ENCODE assay signal across 22 cellular contexts in genomic region chr3:73415118-73415517, GRCh38.
A peak's percentile ranks its signal among the peaks of the same experiment; 100 is the strongest.
DNase-seq lines count a peak whose midpoint lies in the region; ATAC-seq, FAIRE-seq and TF ChIP-seq lines count a peak whose summit lies in the region.
"Had no signal": no experiment of that assay in that cellular context is flagged by ENCODE, and none has a peak within 500 bp of the region (broad histone marks: within the 10 kb centered on the region; RNA-seq: fewer than 3 reads in every experiment).

No MANE protein-coding gene starts in this region.

- H4K5ac ChIP-seq in H1 (ENCODE audit: insufficient read length, low read depth, low read length) = no peak overlapping the region

- H3K27ac Mint-ChIP-seq in WTC11 = no peak overlapping the region
- H3K27ac Mint-ChIP-seq: CD4-positive, CD25-positive, alpha-beta regulatory T cell; CD8-positive, alpha-beta memory T cell had no signal

- H3K79me1 ChIP-seq in H1 (ENCODE audit: low read depth, low read length) = no peaks in the 10 kb centered on the region

- H3K9me3 ChIP-seq in H1 (ENCODE audit: insufficient read depth in 2 of 2, low read depth in 1 of 2, low read length in 1 of 2) (no peaks in the 10 kb centered on the region), stomach smooth muscle (ENCODE audit: control insufficient read depth in 2 of 2, low read length in 2 of 2) (no peaks in the 10 kb centered on the region)
- H3K9me3 ChIP-seq: BE2C, BLaER1 had no signal

- no peak overlapping the region for H3K23ac ChIP-seq in H1 (ENCODE audit: insufficient read length)

- no peak overlapping the region for H3K56ac ChIP-seq in H1 (replicated peaks; ENCODE audit: insufficient read length, low read depth, low read length)

- WGBS in H1 (ENCODE audit: extremely low coverage in 1 of 2, insufficient coverage in 1 of 2, insufficient read length in 1 of 2, insufficient replicate concordance in 2 of 2, low coverage in 1 of 2, low lambda C conversion rate in 2 of 2, missing lambda C conversion rate in 1 of 2), 2 experiments = 96% methylated on average over 2 of the region's 2 CpGs; no CpG with 5 or more reads in 1 of the 2 experiments

- no peak overlapping the region; the same call in 1 of the 2 replicates for H2BK12ac ChIP-seq in H1 (ENCODE audit: low read depth, low read length)

- no peak overlapping the region for H2AK5ac ChIP-seq in H1 (ENCODE audit: low read depth, low read length)

- H3K27me3 ChIP-seq in H1 (replicated peaks in 1 of 4; ENCODE audit: control insufficient read depth in 3 of 4, extremely low read depth in 1 of 4, insufficient read depth in 3 of 4, low read length in 3 of 4) (no peaks in the 10 kb centered on the region), stomach smooth muscle (ENCODE audit: control insufficient read depth in 1 of 2, insufficient read depth in 2 of 2, low read length in 2 of 2) (no peaks in the 10 kb centered on the region)
- H3K27me3 ChIP-seq: BE2C, BLaER1 had no signal

- no peak overlapping the region for H4K91ac ChIP-seq in H1 (replicated peaks; ENCODE audit: insufficient read length, low read length)

- H4K20me1 ChIP-seq in H1 (replicated peaks in 1 of 2; ENCODE audit: control insufficient read depth in 1 of 2, insufficient read depth in 2 of 2, low read length in 2 of 2) = peaks cover 2 to 4% of the 10 kb centered on the region in 2 experiments
- H4K20me1 ChIP-seq: BLaER1 had no signal

- no peak for TF ChIP-seq CTCF in WTC11 (IDR thresholded peaks at IDR 0.05)
- no peak for TF ChIP-seq CTCF in H1 (IDR thresholded peaks at IDR 0.05; ENCODE audit: control extremely low read depth in 1 of 3, insufficient read depth in 1 of 3, low read depth in 1 of 3, low read length in 3 of 3)
- TF ChIP-seq CTCF in D721Med (IDR thresholded peaks at IDR 0.05; ENCODE audit: insufficient read depth, missing control alignments) = no peak

- no peak overlapping the region for H2AFZ ChIP-seq in H1 (ENCODE audit: low read length)

- no peak overlapping the region for H2BK120ac ChIP-seq in H1 (replicated peaks; ENCODE audit: low read depth, low read length)

- CTCF ChIA-PET in WTC11 (lab: Charles Lee) = interaction anchor here (2.3 kb wide), 1 partner anchor 223 kb away, joined by 5 read pairs; no protein-coding TSS in a partner anchor
- CTCF ChIA-PET in H1 (lab: Charles Lee; ENCODE audit: partially characterized antibody) = interaction anchor here (0.6 to 1.4 kb wide), 2 partner anchors 17 to 1486 kb away, joined by 3 to 4 read pairs; no protein-coding TSS in a partner anchor

- H3K4me3 ChIP-seq in H1 (ENCODE audit: extremely low read depth in 1 of 4, insufficient read depth in 2 of 4, low read depth in 3 of 4, low read length in 4 of 4) (no peak overlapping the region), stomach smooth muscle (ENCODE audit: low read length in 2 of 2) (no peak overlapping the region)
- H3K4me3 ChIP-seq: BLaER1 had no signal

- H3K36me3 ChIP-seq in H1 (ENCODE audit: control insufficient read depth in 2 of 4, insufficient read depth in 4 of 4, low read length in 3 of 4) (no peaks in the 10 kb centered on the region), stomach smooth muscle (ENCODE audit: control insufficient read depth in 2 of 2, insufficient read depth in 2 of 2, low read length in 2 of 2) (no peaks in the 10 kb centered on the region)
- H3K36me3 ChIP-seq: BE2C, BLaER1 had no signal

- no peaks in the 10 kb centered on the region for H3K79me2 ChIP-seq in H1 (ENCODE audit: control insufficient read depth in 1 of 2, insufficient read depth in 2 of 2, low read length in 2 of 2)

- H4K8ac ChIP-seq in H1 (ENCODE audit: extremely low read depth, insufficient read depth, low read length) = no peak overlapping the region

- H2BK5ac ChIP-seq in H1 (ENCODE audit: low read depth, low read length) = no peak overlapping the region

- H3K9ac ChIP-seq in H1 (replicated peaks in 1 of 4; ENCODE audit: extremely low read depth in 1 of 4, low read depth in 3 of 4, low read length in 3 of 4) (no peak overlapping the region), stomach smooth muscle (ENCODE audit: low read length in 2 of 2) (no peak overlapping the region)
- H3K9ac ChIP-seq: BLaER1 had no signal

- no peaks in the 10 kb centered on the region for H3K27me3 Mint-ChIP-seq in WTC11 (ENCODE audit: low read depth)
- H3K27me3 Mint-ChIP-seq: CD4-positive, alpha-beta memory T cell had no signal

- no peak overlapping the region for H2BK20ac ChIP-seq in H1 (ENCODE audit: low read length)

- H3K27ac ChIP-seq in H1 (ENCODE audit: low read depth, low read length) (no peak overlapping the region), stomach smooth muscle (ENCODE audit: low read length) (peak overlapping the region; percentile 26)
- H3K27ac ChIP-seq: BLaER1 had no signal

- no peak overlapping the region for H2BK15ac ChIP-seq in H1 (ENCODE audit: low read length)

- H3K36me3 Mint-ChIP-seq in WTC11 = no peaks in the 10 kb centered on the region; the same call in 1 of the 2 replicates
- H3K36me3 Mint-ChIP-seq: CD14-positive monocyte; CD4-positive, CD25-positive, alpha-beta regulatory T cell; CD8-positive, alpha-beta memory T cell had no signal

- FAIRE-seq in H1 (lab: Jason Lieb, UNC) = no peak
- FAIRE-seq in D721Med (lab: Jason Lieb, UNC) = no peak
- FAIRE-seq: A204.1, G401.6, GM12891, GM19239 had no signal

- H3K14ac ChIP-seq in H1 (ENCODE audit: insufficient read length) = no peak overlapping the region

- no peaks in the 10 kb centered on the region for H3K23me2 ChIP-seq in H1 (ENCODE audit: low read depth, low read length)

- peaks cover 23% of the 10 kb centered on the region for H3K4me1 Mint-ChIP-seq in WTC11
- H3K4me1 Mint-ChIP-seq: CD14-positive monocyte; CD4-positive, alpha-beta memory T cell; CD4-positive, CD25-positive, alpha-beta regulatory T cell; CD8-positive, alpha-beta memory T cell had no signal

- DNase-seq in WTC11 (ENCODE audit: low spot score) = no peak
- DNase-seq in H1 (ENCODE audit: low read depth in 1 of 2, low spot score in 2 of 2) = no peak
- DNase-seq in stimulated activated CD4-positive, alpha-beta T cell treated with anti-CD3 and anti-CD28 coated beads, Interleukin-4, amount 100 ng/mL, for 24 hours = no peak
- no peak for DNase-seq in HPDE6-E6E7 (ENCODE audit: extremely low spot score)
- DNase-seq in D721Med (ENCODE audit: insufficient read length, low spot score) = no peak
- DNase-seq: 8988T; ACHN; BE2C; C1 segment of cervical spinal cord; CD4-positive, alpha-beta memory T cell; CD4-positive, CD25-positive, alpha-beta regulatory T cell; CD8-positive, alpha-beta memory T cell; COR-L47; DMS79 treated with DMSO at 0.1 percent for 48 hours; GF-D8 had no signal

- TF ChIP-seq EP300 in H1 (IDR thresholded peaks at IDR 0.05; ENCODE audit: borderline replicate concordance in 1 of 2, low read depth in 2 of 2, low read length in 2 of 2) = no peak

- no peak for TF ChIP-seq POLR2A in H1 (IDR thresholded peaks at IDR 0.05; ENCODE audit: control extremely low read depth in 1 of 2, low read depth in 2 of 2, low read length in 2 of 2)

- POLR2A ChIA-PET in WTC11 (lab: Charles Lee) = no interaction called here
- POLR2A ChIA-PET in H1 (lab: Charles Lee; ENCODE audit: partially characterized antibody) = no interaction called here

- no peak overlapping the region for H3K18ac ChIP-seq in H1 (ENCODE audit: extremely low read depth, low read length)

- no peak overlapping the region for H3K4me2 ChIP-seq in H1 (ENCODE audit: insufficient read depth in 1 of 2, low read depth in 2 of 2, low read length in 2 of 2)
- H3K4me2 ChIP-seq: BLaER1 had no signal

- no peaks in the 10 kb centered on the region; a peak in 2 of 7 replicates for H3K4me1 ChIP-seq in H1 (replicated peaks in 1 of 4; ENCODE audit: control insufficient read depth in 3 of 4, insufficient read depth in 4 of 4, low read length in 3 of 4)
- H3K4me1 ChIP-seq in stomach smooth muscle (ENCODE audit: control insufficient read depth, insufficient read depth, low read length) = peaks cover 68% of the 10 kb centered on the region
- H3K4me1 ChIP-seq: BE2C, BLaER1 had no signal

- TF ChIP-seq RAD21 in H1 (IDR thresholded peaks at IDR 0.05 in 1 of 2, conservative IDR thresholded peaks at IDR 0.05 in 1 of 2; ENCODE audit: low read depth in 2 of 2, low read length in 2 of 2) = no peak

- H3K9me3 Mint-ChIP-seq in WTC11 = peaks cover 4% of the 10 kb centered on the region

- no peak overlapping the region for H3K4ac ChIP-seq in H1 (replicated peaks; ENCODE audit: insufficient read length, low read depth, low read length)

- no peak for ATAC-seq in WTC11

- H3K4me3 Mint-ChIP-seq in WTC11 = no peak overlapping the region
- H3K4me3 Mint-ChIP-seq: CD14-positive monocyte; CD4-positive, alpha-beta memory T cell; CD4-positive, CD25-positive, alpha-beta regulatory T cell; CD8-positive, alpha-beta memory T cell had no signal

TF ChIP-seq in H1, 55 proteins besides CTCF, POLR2A, EP300 and RAD21:
- TF ChIP-seq JUN (IDR thresholded peaks at IDR 0.05; ENCODE audit: low read depth, low read length) (no peak), HDAC2 (IDR thresholded peaks at IDR 0.05; ENCODE audit: borderline replicate concordance in 1 of 2, low read depth in 2 of 2, low read length in 2 of 2) (peak in 1 of 2 experiments; percentile 49; a peak in 1 of 4 replicates), KDM1A (IDR thresholded peaks at IDR 0.05; ENCODE audit: borderline replicate concordance, low read length) (peak; percentile 74; the same call in 1 of the 2 replicates)
